ENCODE assay signal across 26 cellular contexts in genomic region chr13:80297503-80297902, GRCh38. TPM values are rescaled to one million over a fixed set of nuclear protein-coding genes. Genes with fewer than 3 reads are reported as not detected.
DNase-seq lines count a peak whose midpoint lies in the region; ATAC-seq, FAIRE-seq and TF ChIP-seq lines count a peak whose summit lies in the region.
"Had no signal": no experiment of that assay in that cellular context is flagged by ENCODE, and none has a peak within 500 bp of the region (broad histone marks: within the 10 kb centered on the region; RNA-seq: fewer than 3 reads in every experiment).

No MANE protein-coding gene starts in this region.

- in situ Hi-C loops in IMR-90 (cut with MboI; ENCODE audit: low sequenced_read_pairs) = no loop called here

- TF ChIP-seq POLR2A in IMR-90 (IDR thresholded peaks at IDR 0.05; ENCODE audit: low read depth, low read length) = no peak

- H3K4me1 ChIP-seq in GM23338 (ENCODE audit: insufficient read depth) (peaks cover 25% of the 10 kb centered on the region), IMR-90 (ENCODE audit: control insufficient read depth, insufficient read depth, low read length) (no peaks in the 10 kb centered on the region), endodermal cell (ENCODE audit: control insufficient read depth, insufficient read depth, low read length) (peaks cover 9% of the 10 kb centered on the region), small intestine (ENCODE audit: control insufficient read depth in 2 of 2, insufficient read depth in 1 of 2, low read depth in 1 of 2, low read length in 1 of 2) (peaks cover 0 to 3% of the 10 kb centered on the region in 2 donors)
- H3K4me1 ChIP-seq: SJSA1 had no signal

- H2BK20ac ChIP-seq in IMR-90 (ENCODE audit: low read depth, low read length) = no peak overlapping the region

- intact Hi-C loops in IMR-90 (cut with micrococcal nuclease) = no loop called here

- H4K5ac ChIP-seq in IMR-90 (ENCODE audit: low read depth, low read length) = no peak overlapping the region

- no peak for ATAC-seq in GM23338
- no peak for ATAC-seq in IMR-90 (ENCODE audit: low read depth)
- no peak for ATAC-seq in GM21515 (IDR thresholded peaks at IDR 0.05; ENCODE audit: unreplicated experiment)
- ATAC-seq: GM12878 had no signal

- POLR2A ChIA-PET in IMR-90 (lab: Charles Lee; ENCODE audit: unreplicated experiment) = interaction anchor here (0.6 kb wide), 1 partner anchor 388 kb away, joined by 5 read pairs; no protein-coding TSS in a partner anchor

- H3K4me3 Mint-ChIP-seq in GM23338 = peak overlapping the region; percentile 36; the same call in 2 of the 3 replicates
- no peak overlapping the region for H3K4me3 Mint-ChIP-seq in endodermal cell
- H3K4me3 Mint-ChIP-seq in neural crest cell = peak overlapping the region; percentile 24
- H3K4me3 Mint-ChIP-seq: CD4-positive, alpha-beta memory T cell had no signal

- no TSS peak for BruUV-seq in IMR-90 (replicated peaks; lab: Mats Ljungman, UMichigan)

- H3K36me3 ChIP-seq in GM23338 (ENCODE audit: insufficient read depth) (no peaks in the 10 kb centered on the region), IMR-90 (ENCODE audit: control insufficient read depth, insufficient read depth, low read length) (no peaks in the 10 kb centered on the region), endodermal cell (ENCODE audit: control insufficient read depth, insufficient read depth, low read length) (no peaks in the 10 kb centered on the region), small intestine (ENCODE audit: control insufficient read depth in 2 of 2, insufficient read depth in 2 of 2, low read length in 2 of 2) (no peaks in the 10 kb centered on the region)
- H3K36me3 ChIP-seq: BLaER1, SJSA1 had no signal

- H3K9ac ChIP-seq in IMR-90 (ENCODE audit: low read depth, low read length) (no peak overlapping the region), endodermal cell (ENCODE audit: extremely low read depth, low read length, poor library complexity, severe bottlenecking) (no peak overlapping the region)
- H3K9ac ChIP-seq: BLaER1 had no signal

- H3K27ac ChIP-seq in GM23338 (ENCODE audit: low read depth) (peak overlapping the region; percentile 92), IMR-90 (ENCODE audit: insufficient read depth, low read length) (no peak overlapping the region), endodermal cell (ENCODE audit: low read depth, low read length) (peak overlapping the region; percentile 64), small intestine (ENCODE audit: low read depth in 1 of 2, low read length in 1 of 2) (no peak overlapping the region)
- H3K27ac ChIP-seq: BLaER1, SJSA1 had no signal

- H3K4me2 ChIP-seq in GM23338 (peak overlapping the region; percentile 43), IMR-90 (ENCODE audit: low read depth, low read length) (no peak overlapping the region)
- H3K4me2 ChIP-seq: BLaER1 had no signal

- H3K56ac ChIP-seq in IMR-90 (ENCODE audit: extremely low read depth, insufficient read depth, low read length) = no peak overlapping the region

- H2BK5ac ChIP-seq in IMR-90 (ENCODE audit: low read depth, low read length, poor library complexity, severe bottlenecking) = no peak overlapping the region

- H3K36me3 Mint-ChIP-seq in GM23338 (ENCODE audit: low read depth) (no peaks in the 10 kb centered on the region), endodermal cell (ENCODE audit: low read depth) (peaks cover 6% of the 10 kb centered on the region), neural crest cell (ENCODE audit: low read depth) (peaks cover 6% of the 10 kb centered on the region)
- H3K36me3 Mint-ChIP-seq: CD4-positive, alpha-beta memory T cell had no signal

- no peak overlapping the region for H3K23ac ChIP-seq in IMR-90 (ENCODE audit: low read depth, low read length)

- H4K8ac ChIP-seq in IMR-90 (ENCODE audit: low read depth in 2 of 2, low read length in 2 of 2) = no peak overlapping the region

- H3K79me2 ChIP-seq in GM23338 (replicated peaks; ENCODE audit: insufficient read depth) = no peaks in the 10 kb centered on the region

- H3K27me3 ChIP-seq in GM23338 (ENCODE audit: insufficient read depth) (no peaks in the 10 kb centered on the region), IMR-90 (ENCODE audit: control insufficient read depth, insufficient read depth, low read length) (no peaks in the 10 kb centered on the region), endodermal cell (ENCODE audit: control insufficient read depth, insufficient read depth, low read length, poor library complexity, severe bottlenecking) (peaks cover 8% of the 10 kb centered on the region), small intestine (ENCODE audit: control insufficient read depth in 2 of 2, insufficient read depth in 2 of 2, low read length in 2 of 2) (no peaks in the 10 kb centered on the region)
- H3K27me3 ChIP-seq: BLaER1, SJSA1 had no signal

- H3K4me1 Mint-ChIP-seq in GM23338 (peaks cover 30% of the 10 kb centered on the region; the same call in 2 of the 3 replicates), endodermal cell (peaks cover 17% of the 10 kb centered on the region), neural crest cell (peaks cover 28% of the 10 kb centered on the region)
- H3K4me1 Mint-ChIP-seq: CD4-positive, alpha-beta memory T cell had no signal

- no peaks in the 10 kb centered on the region for H3K9me3 Mint-ChIP-seq in GM23338
- no peaks in the 10 kb centered on the region for H3K9me3 Mint-ChIP-seq in endodermal cell
- H3K9me3 Mint-ChIP-seq in neural crest cell = peaks cover 3% of the 10 kb centered on the region

- H3K4ac ChIP-seq in IMR-90 (ENCODE audit: low read depth, low read length) = no peak overlapping the region

- no peaks in the 10 kb centered on the region for H4K20me1 ChIP-seq in GM23338 (replicated peaks; ENCODE audit: insufficient read depth)
- no peaks in the 10 kb centered on the region for H4K20me1 ChIP-seq in IMR-90 (ENCODE audit: insufficient read depth, low read length)
- H4K20me1 ChIP-seq: BLaER1 had no signal

- H4K91ac ChIP-seq in IMR-90 (ENCODE audit: insufficient read depth, low read depth, low read length) = no peak overlapping the region

- WGBS in IMR-90 (ENCODE audit: extremely low coverage in 2 of 2, insufficient read length in 1 of 2), 2 experiments = no CpG with 5 or more reads among the region's 2 CpGs
- 100% methylated on average over 1 of the region's 2 CpGs; no CpG with 5 or more reads in 1 of the 2 experiments for WGBS in endodermal cell (ENCODE audit: insufficient coverage in 1 of 2, insufficient read length in 1 of 2), 2 experiments
- 63 to 93% (median 66%) methylated on average over 2 of the region's 2 CpGs for WGBS in small intestine, 3 donors

- dilution Hi-C loops in IMR-90 (cut with HindIII; ENCODE audit: low sequenced_read_pairs, unreplicated experiment) = no loop called here

- H2AK5ac ChIP-seq in IMR-90 (ENCODE audit: low read depth, low read length) = no peak overlapping the region

- H2AK9ac ChIP-seq in IMR-90 (replicated peaks; ENCODE audit: low read depth, low read length, poor library complexity) = no peak overlapping the region

- no peak for DNase-seq in GM23338 (ENCODE audit: low spot score)
- DNase-seq in IMR-90 = no peak
- DNase-seq in endodermal cell = no peak
- DNase-seq in neural crest cell (ENCODE audit: low read depth, low spot score) = no peak
- no peak for DNase-seq in activated naive CD4-positive, alpha-beta T cell treated with Interleukin-2 at 50 U/mL for 16 hours
- DNase-seq in activated T-cell treated with anti-CD3 and anti-CD28 coated beads, Interleukin-2, amount 50 U/mL, for 48 hours = no peak
- no peak for DNase-seq in small intestine
- DNase-seq: CD4-positive, alpha-beta memory T cell; COR-L47; DMS79; EL; GDM1; NCI-H1048; NCI-H1417; NCI-H1694; NCI-H2029 treated with DMSO at 0.1 percent for 48 hours; NCI-H446 treated with DMSO at 0.1 percent for 48 hours; NCI-H69; Right ventricle myocardium superior; RPMI8226 had no signal

- H2BK120ac ChIP-seq in IMR-90 (ENCODE audit: low read depth, low read length) = no peak overlapping the region

- no peak for TF ChIP-seq RAD21 in IMR-90 (IDR thresholded peaks at IDR 0.05; ENCODE audit: low read length)

- H3F3A ChIP-seq in GM23338 (replicated peaks; ENCODE audit: low read depth) = peaks cover 11% of the 10 kb centered on the region

- H2AFZ ChIP-seq in GM23338 (no peak overlapping the region), IMR-90 (replicated peaks; ENCODE audit: low read length, poor library complexity) (no peak overlapping the region)

- H3K18ac ChIP-seq in IMR-90 (ENCODE audit: low read depth, low read length) = no peak overlapping the region

- peak overlapping the region; percentile 17 for H3K4me3 ChIP-seq in GM23338
- no peak overlapping the region for H3K4me3 ChIP-seq in IMR-90 (ENCODE audit: insufficient read depth, low read depth, low read length)
- no peak overlapping the region for H3K4me3 ChIP-seq in endodermal cell (ENCODE audit: low read length)
- H3K4me3 ChIP-seq in small intestine (ENCODE audit: low read depth in 1 of 2, low read length in 2 of 2) = no peak overlapping the region
- H3K4me3 ChIP-seq: BLaER1, GM12878, SJSA1 had no signal

- peaks cover 2% of the 10 kb centered on the region for H3K27me3 Mint-ChIP-seq in GM23338 (ENCODE audit: insufficient read depth, low read depth, poor library complexity)
- H3K27me3 Mint-ChIP-seq in endodermal cell (ENCODE audit: insufficient read depth) = no peaks in the 10 kb centered on the region
- no peaks in the 10 kb centered on the region for H3K27me3 Mint-ChIP-seq in neural crest cell (ENCODE audit: low read depth)
- H3K27me3 Mint-ChIP-seq: CD4-positive, alpha-beta memory T cell had no signal

- H2BK15ac ChIP-seq in IMR-90 (ENCODE audit: low read depth, low read length) = no peak overlapping the region

- H3K14ac ChIP-seq in IMR-90 (replicated peaks; ENCODE audit: low read depth, low read length) = no peak overlapping the region

- CTCF ChIA-PET in IMR-90 (lab: Yijun Ruan, JAX) = interaction anchor here (0.8 kb wide), 1 partner anchor 12 kb away, joined by 3 read pairs; no protein-coding TSS in a partner anchor

- FAIRE-seq in small intestine (lab: Jason Lieb, UNC) = no peak
- FAIRE-seq: A204.1, GM12878, H54 had no signal

- no peak for TF ChIP-seq CTCF in GM23338 (conservative IDR thresholded peaks at IDR 0.05; ENCODE audit: low read depth in 2 of 2)
- TF ChIP-seq CTCF in IMR-90 (conservative IDR thresholded peaks at IDR 0.05; ENCODE audit: low read depth, low read length) = no peak
- no peak for TF ChIP-seq CTCF in endodermal cell (conservative IDR thresholded peaks at IDR 0.05)
- no peak for TF ChIP-seq CTCF in neural crest cell (conservative IDR thresholded peaks at IDR 0.05)

- H3K9me1 ChIP-seq in IMR-90 (ENCODE audit: insufficient read depth, low read length) = no peaks in the 10 kb centered on the region

- H3K9me3 ChIP-seq in IMR-90 (ENCODE audit: control insufficient read depth, insufficient read depth, low read length) (no peaks in the 10 kb centered on the region), endodermal cell (ENCODE audit: control insufficient read depth, low read length) (no peaks in the 10 kb centered on the region), small intestine (ENCODE audit: control insufficient read depth, low read depth) (no peaks in the 10 kb centered on the region)
- H3K9me3 ChIP-seq: BLaER1, SJSA1 had no signal

- H3K9me2 ChIP-seq in GM23338 (ENCODE audit: insufficient read depth) = peaks cover 3% of the 10 kb centered on the region; the same call in 1 of the 2 replicates

- H3K27ac Mint-ChIP-seq in GM23338 (peak overlapping the region; percentile 98), endodermal cell (peak overlapping the region; percentile 71), neural crest cell (ENCODE audit: unreplicated experiment) (no peak overlapping the region)
- H3K27ac Mint-ChIP-seq: CD4-positive, alpha-beta memory T cell had no signal

- H3K79me1 ChIP-seq in IMR-90 (ENCODE audit: low read depth in 1 of 2, low read length in 2 of 2) = no peaks in the 10 kb centered on the region

RNA-seq across cellular contexts. Expression of gene SPRY2, which starts 43.4 kb away (rescaled TPM):
- total RNA-seq in GM23338 (2014; rRNA removed; shearing (Covaris generic)) = 39.1 and 47.3 TPM in 2 replicates
- 21.5 and 26.9 TPM in 2 replicates for polyA plus RNA-seq in GM23338 (2016; fragmentation: Nextera tagmentation; extraction: Ambion mirVana)
- total RNA-seq in IMR-90 (2012; rRNA removed) = 21.1 and 26.4 TPM in 2 replicates
- polyA plus RNA-seq in IMR-90 (2012; rRNA removed) = 47.9 and 53.9 TPM in 2 replicates
- 35.5 and 39.0 TPM in 2 replicates for polyA plus RNA-seq in IMR-90 (2012; cell fraction: cytosol; rRNA removed)
- 63.3 and 76.1 TPM in 2 replicates for polyA plus RNA-seq in IMR-90 (2012; cell fraction: nucleus; rRNA removed; ENCODE audit: low replicate concordance)
- 10 to 100 TPM; 87.7 to 96.9 TPM for total RNA-seq in endodermal cell
- polyA plus RNA-seq in endodermal cell (2013, experiment 1 of 2) = 92.3 TPM
- 111 TPM for polyA plus RNA-seq in endodermal cell (2013, experiment 2 of 2)
- total RNA-seq in neural crest cell = 106 TPM in 2 replicates
- 10 to 100 TPM; 10.3 to 27.7 (median 16.3) TPM for polyA plus RNA-seq in small intestine
- polyA plus RNA-seq: CD4-positive, alpha-beta memory T cell had no signal

Comparison
In these comparisons a context has a peak if more than half of its experiments do, and no peak if none do; other contexts are left out.
1. H3K27ac ChIP-seq: peak in GM23338 (single experiment) and endodermal cell (single experiment); none in IMR-90 (single experiment) and small intestine (0 of 2).